8 cellular contexts compared by ENCODE assay signal in the genomic region with DNA sequence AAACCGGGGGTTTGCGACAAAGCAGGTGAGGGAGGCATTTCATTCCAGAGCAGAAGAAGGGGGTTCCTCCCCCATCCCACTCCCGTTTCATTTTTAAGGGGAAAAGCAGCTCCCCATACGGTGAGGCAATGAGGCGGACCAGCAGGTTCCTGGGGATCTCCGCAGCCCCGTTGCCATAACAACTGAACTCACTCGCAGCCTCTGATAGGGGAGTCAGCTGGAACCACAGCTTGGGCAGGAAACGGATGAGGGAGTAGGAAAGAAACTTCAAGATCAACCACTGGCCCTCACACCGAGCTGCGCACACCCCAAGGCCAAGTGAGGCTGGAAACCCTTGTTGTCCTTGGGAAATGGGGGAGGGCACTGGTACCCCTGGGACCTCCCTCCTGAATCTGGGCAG.
DNase-seq lines count a peak whose midpoint lies in the region; ATAC-seq and TF ChIP-seq lines count a peak whose summit lies in the region.
"Not testable (repeated sequence)": the region's sequence is repeated elsewhere in the genome, so short reads cannot be mapped to it uniquely, and the experiment has no call there.

No MANE protein-coding gene starts in this region.

- not testable (repeated sequence) for H3K4me1 ChIP-seq in body of pancreas

- H3K9me3 ChIP-seq in body of pancreas, result not testable (repeated sequence)

- TF ChIP-seq CTCF in body of pancreas (IDR thresholded peaks at IDR 0.05), result not testable (repeated sequence)

- H3K27me3 ChIP-seq in body of pancreas, result not testable (repeated sequence)

- DNase-seq in AG20443 (ENCODE audit: low spot score), result peak; percentile 53
- peak; percentile 76 for DNase-seq in NCI-H69 (lab: John Stamatoyannopoulos, UW)
- DNase-seq in activated CD4-positive, alpha-beta T cell treated with anti-CD3 and anti-CD28 coated beads for 48 hours, result peak; percentile 73
- peak in 3 of 4 donors; percentile 39 to 46 (median 44) for DNase-seq in body of pancreas
- peak; percentile 88 for DNase-seq in iris pigment epithelial cell (ENCODE audit: low read depth)
- DNase-seq in stimulated activated CD4-positive, alpha-beta T cell treated with anti-CD3 and anti-CD28 coated beads, Interleukin-4, amount 100 ng/mL, for 4 hours, result peak; percentile 33 to 64

- not testable (repeated sequence) for H3K4me3 ChIP-seq in body of pancreas

- intact Hi-C loops in body of pancreas (cut with DNase I), result not testable (repeated sequence)

- ATAC-seq in GM19023 (IDR thresholded peaks at IDR 0.05; ENCODE audit: unreplicated experiment) (peak; percentile 78), HG03095 (IDR thresholded peaks at IDR 0.05; ENCODE audit: unreplicated experiment) (peak; percentile 88), body of pancreas (peak; percentile 19)

- WGBS in body of pancreas, 2 donors, result 0 to 6% methylated on average over 3 to 11 of the region's 11 CpGs

- not testable (repeated sequence) for H3K36me3 ChIP-seq in body of pancreas (replicated peaks in 1 of 2; ENCODE audit: insufficient read depth in 1 of 2, low read depth in 2 of 2)

- H3K27ac ChIP-seq in body of pancreas, result not testable (repeated sequence)

- TF ChIP-seq POLR2A in body of pancreas (IDR thresholded peaks at IDR 0.05), result not testable (repeated sequence)

Comparison
In these comparisons a context has a peak if more than half of its experiments do, and no peak if none do; other contexts are left out.
1. ATAC-seq: peak in every context shown above with its lines; median percentile 88 in HG03095; 78 in GM19023; 19 in body of pancreas.